In genomic region chr10:74272288-74272687, GRCh38 we compare ENCODE assay signal across 26 cellular contexts.
DNase-seq lines count a peak whose midpoint lies in the region; ATAC-seq, FAIRE-seq and TF ChIP-seq lines count a peak whose summit lies in the region.
"Had no signal": no experiment of that assay in that cellular context is flagged by ENCODE, and none has a peak within 500 bp of the region (broad histone marks: within the 10 kb centered on the region; RNA-seq: fewer than 3 reads in every experiment).

No MANE protein-coding gene starts in this region.

- no peak for TF ChIP-seq EP300 in HepG2 (IDR thresholded peaks at IDR 0.05; ENCODE audit: low read depth in 2 of 2, low read length in 2 of 2)
- TF ChIP-seq EP300 in HepG2 (CRISPR knock-in tag; IDR thresholded peaks at IDR 0.05; ENCODE audit: borderline replicate concordance), result no peak

- no peak overlapping the region for H3K9ac ChIP-seq in HepG2 (ENCODE audit: insufficient read depth, low read depth, low read length)
- H3K9ac ChIP-seq: BLaER1, GM23248 had no signal

- ATAC-seq in HepG2 (no peak), right lobe of liver (no peak)
- no peak for ATAC-seq in central memory CD8-positive, alpha-beta T cell (replicated peaks; ENCODE audit: extremely low read depth, poor library complexity, severe bottlenecking)
- no peak for ATAC-seq in stimulated activated memory B cell treated with anti-CD40 and anti-IgM and Interleukin-4, amounts not matched to agents 10 μg/mL and 1 μg/mL and 100 μg/mL, for 72 hours
- ATAC-seq: CD8-positive, alpha-beta T cell; GM12878 had no signal

- H3K9me3 Mint-ChIP-seq in activated CD4-positive, alpha-beta T cell treated with anti-CD3 and anti-CD28 coated beads, Interleukin-2, amount 10 ng/mL, durations not matched to agents 24 days and 14 days, result no peaks in the 10 kb centered on the region
- H3K9me3 Mint-ChIP-seq in central memory CD8-positive, alpha-beta T cell, result no peaks in the 10 kb centered on the region
- H3K9me3 Mint-ChIP-seq in stimulated activated memory B cell treated with anti-CD40 and anti-IgM and Interleukin-4, amounts not matched to agents 10 μg/mL and 1 μg/mL and 100 μg/mL, for 72 hours, result no peaks in the 10 kb centered on the region
- H3K9me3 Mint-ChIP-seq: CD4-positive, CD25-positive, alpha-beta regulatory T cell; CD8-positive, alpha-beta T cell had no signal

- H3K36me3 Mint-ChIP-seq in activated CD4-positive, alpha-beta T cell treated with anti-CD3 and anti-CD28 coated beads, Interleukin-2, amount 10 ng/mL, durations not matched to agents 24 days and 14 days (ENCODE audit: low read depth), result peaks cover 3% of the 10 kb centered on the region
- peaks cover 3% of the 10 kb centered on the region for H3K36me3 Mint-ChIP-seq in central memory CD8-positive, alpha-beta T cell (ENCODE audit: insufficient read depth)
- H3K36me3 Mint-ChIP-seq in stimulated activated memory B cell treated with anti-CD40 and anti-IgM and Interleukin-4, amounts not matched to agents 10 μg/mL and 1 μg/mL and 100 μg/mL, for 72 hours, result peaks cover 11% of the 10 kb centered on the region

- in situ Hi-C loops in HepG2 (cut with HindIII; ENCODE audit: extremely low pct_ligation_motif_present, low pct_unique_long_range_greater_than_20kb), result no loop called here

- TF ChIP-seq CTCF in HepG2 (CRISPR knock-in tag; IDR thresholded peaks at IDR 0.05), result no peak
- TF ChIP-seq CTCF in right lobe of liver (IDR thresholded peaks at IDR 0.05), result no peak

- H3K9me3 ChIP-seq in HepG2 (ENCODE audit: low read length), result no peaks in the 10 kb centered on the region
- H3K9me3 ChIP-seq in right lobe of liver, result no peaks in the 10 kb centered on the region
- H3K9me3 ChIP-seq: BLaER1 had no signal

- H3K27me3 ChIP-seq in HepG2 (ENCODE audit: control insufficient read depth in 1 of 2, insufficient read depth in 2 of 2, low read length in 2 of 2) (no peaks in the 10 kb centered on the region), right lobe of liver (no peaks in the 10 kb centered on the region)
- H3K27me3 ChIP-seq: BLaER1 had no signal

- WGBS in HepG2 (ENCODE audit: low lambda C conversion rate), result 100% methylated on average over 3 of the region's 3 CpGs
- 100% methylated on average over 1 of the region's 3 CpGs for WGBS in right lobe of liver (ENCODE audit: insufficient coverage, low coverage, low lambda C conversion rate, missing lambda C conversion rate)

- peaks cover 3% of the 10 kb centered on the region for H3K4me1 Mint-ChIP-seq in activated CD4-positive, alpha-beta T cell treated with anti-CD3 and anti-CD28 coated beads, Interleukin-2, amount 10 ng/mL, durations not matched to agents 24 days and 14 days
- peaks cover 18% of the 10 kb centered on the region for H3K4me1 Mint-ChIP-seq in central memory CD8-positive, alpha-beta T cell
- H3K4me1 Mint-ChIP-seq in stimulated activated memory B cell treated with anti-CD40 and anti-IgM and Interleukin-4, amounts not matched to agents 10 μg/mL and 1 μg/mL and 100 μg/mL, for 72 hours, result peaks cover 19% of the 10 kb centered on the region

- no peaks in the 10 kb centered on the region; the same call in 1 of the 2 replicates for H4K20me1 ChIP-seq in HepG2 (ENCODE audit: insufficient read depth, low read length)
- H4K20me1 ChIP-seq: BLaER1 had no signal

- DNase-seq in activated CD4-positive, alpha-beta T cell treated with anti-CD3 and anti-CD28 coated beads, Interleukin-2, amount 10 ng/mL, durations not matched to agents 24 days and 14 days, result peak; percentile 37
- no peak for DNase-seq in activated CD4-positive, alpha-beta T cell treated with anti-CD3 and anti-CD28 coated beads for 48 hours
- DNase-seq in HepG2 (ENCODE audit: low spot score) (no peak), right lobe of liver (no peak), NCI-H1417 treated with DMSO at 0.1 percent for 48 hours (lab: John Stamatoyannopoulos, UW) (no peak), COLO829 (ENCODE audit: low spot score) (no peak)
- DNase-seq in central memory CD8-positive, alpha-beta T cell (ENCODE audit: low spot score in 2 of 2), result no peak
- DNase-seq: CD4-positive, CD25-positive, alpha-beta regulatory T cell; CD8-positive, alpha-beta T cell; DMS 273 treated with DMSO at 0.1 percent for 48 hours; DMS79; EL; GDM1; GM23248; H7; HCEC 1CT had no signal

- no TSS peak for BruUV-seq in HepG2 (replicated peaks; lab: Mats Ljungman, UMichigan)

- H3K27me3 Mint-ChIP-seq in activated CD4-positive, alpha-beta T cell treated with anti-CD3 and anti-CD28 coated beads, Interleukin-2, amount 10 ng/mL, durations not matched to agents 24 days and 14 days, result no peaks in the 10 kb centered on the region
- no peaks in the 10 kb centered on the region for H3K27me3 Mint-ChIP-seq in central memory CD8-positive, alpha-beta T cell
- no peaks in the 10 kb centered on the region for H3K27me3 Mint-ChIP-seq in stimulated activated memory B cell treated with anti-CD40 and anti-IgM and Interleukin-4, amounts not matched to agents 10 μg/mL and 1 μg/mL and 100 μg/mL, for 72 hours
- H3K27me3 Mint-ChIP-seq: B cell; CD4-positive, CD25-positive, alpha-beta regulatory T cell had no signal

- POLR2A ChIA-PET in HepG2 (lab: Yijun Ruan, JAX), result no interaction called here

- H2AFZ ChIP-seq in HepG2 (ENCODE audit: low read length), result no peak overlapping the region
- H2AFZ ChIP-seq: GM23248 had no signal

- no peaks in the 10 kb centered on the region; a peak in 1 of 5 replicates for H3K36me3 ChIP-seq in HepG2 (replicated peaks in 1 of 2; ENCODE audit: control insufficient read depth in 1 of 2, insufficient read depth in 2 of 2, low read length in 2 of 2)
- H3K36me3 ChIP-seq in right lobe of liver, result no peaks in the 10 kb centered on the region
- H3K36me3 ChIP-seq: BLaER1 had no signal

- TF ChIP-seq POLR2A in HepG2 (IDR thresholded peaks at IDR 0.05; ENCODE audit: insufficient read depth in 1 of 2, low read depth in 2 of 2, low read length in 2 of 2), result no peak
- TF ChIP-seq POLR2A in right lobe of liver (IDR thresholded peaks at IDR 0.05), result no peak

- no peak overlapping the region for H3K4me2 ChIP-seq in HepG2 (ENCODE audit: low read depth, low read length)
- H3K4me2 ChIP-seq: BLaER1 had no signal

- H3K27ac ChIP-seq in HepG2 (ENCODE audit: extremely low read length, insufficient read depth, low read length) (no peak overlapping the region), right lobe of liver (no peak overlapping the region)
- H3K27ac ChIP-seq: 22Rv1, BLaER1, C4-2B, GM23248 had no signal

- intact Hi-C loops in activated CD4-positive, alpha-beta T cell treated with anti-CD3 and anti-CD28 coated beads, Interleukin-2, amount 10 ng/mL, durations not matched to agents 24 days and 14 days (cut with micrococcal nuclease), result no loop called here
- intact Hi-C loops in HepG2 (cut with micrococcal nuclease; ENCODE audit: unreplicated experiment), result no loop called here
- intact Hi-C loops in right lobe of liver (cut with DNase I), result no loop called here

- H3K27ac Mint-ChIP-seq in activated CD4-positive, alpha-beta T cell treated with anti-CD3 and anti-CD28 coated beads, Interleukin-2, amount 10 ng/mL, durations not matched to agents 24 days and 14 days, result no peak overlapping the region
- H3K27ac Mint-ChIP-seq in central memory CD8-positive, alpha-beta T cell (ENCODE audit: low read depth), result peak overlapping the region; percentile 56
- H3K27ac Mint-ChIP-seq in stimulated activated memory B cell treated with anti-CD40 and anti-IgM and Interleukin-4, amounts not matched to agents 10 μg/mL and 1 μg/mL and 100 μg/mL, for 72 hours, result no peak overlapping the region
- H3K27ac Mint-ChIP-seq: B cell; CD8-positive, alpha-beta T cell had no signal

- H3K4me3 ChIP-seq in HepG2 (replicated peaks in 1 of 3; ENCODE audit: insufficient read depth in 1 of 3, low read depth in 2 of 3, low read length in 3 of 3) (no peak overlapping the region), right lobe of liver (no peak overlapping the region)
- H3K4me3 ChIP-seq: BLaER1, GM12878, GM23248 had no signal

- peaks cover 7% of the 10 kb centered on the region for H3K79me2 ChIP-seq in HepG2 (ENCODE audit: insufficient read depth, low read length)

- no peaks in the 10 kb centered on the region for H3K4me1 ChIP-seq in HepG2 (ENCODE audit: insufficient read depth, low read length)
- no peaks in the 10 kb centered on the region for H3K4me1 ChIP-seq in right lobe of liver
- H3K4me1 ChIP-seq: BLaER1 had no signal

- CTCF ChIA-PET in HepG2 (lab: Yijun Ruan, JAX; ENCODE audit: low intra/inter-chr PET ratio, low total read pairs), result no interaction called here

- no peak for FAIRE-seq in HepG2 (lab: Jason Lieb, UNC)
- FAIRE-seq: A204.1, D721Med, GM12878, GM19239, H1 had no signal

- H3K4me3 Mint-ChIP-seq in activated CD4-positive, alpha-beta T cell treated with anti-CD3 and anti-CD28 coated beads, Interleukin-2, amount 10 ng/mL, durations not matched to agents 24 days and 14 days, result no peak overlapping the region
- no peak overlapping the region for H3K4me3 Mint-ChIP-seq in central memory CD8-positive, alpha-beta T cell
- no peak overlapping the region for H3K4me3 Mint-ChIP-seq in stimulated activated memory B cell treated with anti-CD40 and anti-IgM and Interleukin-4, amounts not matched to agents 10 μg/mL and 1 μg/mL and 100 μg/mL, for 72 hours
- H3K4me3 Mint-ChIP-seq: B cell; CD4-positive, CD25-positive, alpha-beta regulatory T cell; CD8-positive, alpha-beta T cell had no signal

- no peak for TF ChIP-seq RAD21 in HepG2 (CRISPR knock-in tag; IDR thresholded peaks at IDR 0.05)

TF ChIP-seq in HepG2, 621 proteins besides CTCF, POLR2A, EP300 and RAD21:
- TF ChIP-seq TOE1 (CRISPR knock-in tag; IDR thresholded peaks at IDR 0.05) (no peak), ZNF343 (CRISPR knock-in tag; IDR thresholded peaks at IDR 0.05) (no peak), U2AF2 (IDR thresholded peaks at IDR 0.05; ENCODE audit: low read depth, low read length) (no peak), ZNF121 (CRISPR knock-in tag; IDR thresholded peaks at IDR 0.05) (peak; percentile 65; the same call in 1 of the 2 replicates)
- TF ChIP-seq, protein P1, sequence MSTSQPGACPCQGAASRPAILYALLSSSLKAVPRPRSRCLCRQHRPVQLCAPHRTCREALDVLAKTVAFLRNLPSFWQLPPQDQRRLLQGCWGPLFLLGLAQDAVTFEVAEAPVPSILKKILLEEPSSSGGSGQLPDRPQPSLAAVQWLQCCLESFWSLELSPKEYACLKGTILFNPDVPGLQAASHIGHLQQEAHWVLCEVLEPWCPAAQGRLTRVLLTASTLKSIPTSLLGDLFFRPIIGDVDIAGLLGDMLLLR (CRISPR knock-in tag; IDR thresholded peaks at IDR 0.05), result no peak
TF ChIP-seq in HepG2: peak in this region for 1.
